In the genomic region with DNA sequence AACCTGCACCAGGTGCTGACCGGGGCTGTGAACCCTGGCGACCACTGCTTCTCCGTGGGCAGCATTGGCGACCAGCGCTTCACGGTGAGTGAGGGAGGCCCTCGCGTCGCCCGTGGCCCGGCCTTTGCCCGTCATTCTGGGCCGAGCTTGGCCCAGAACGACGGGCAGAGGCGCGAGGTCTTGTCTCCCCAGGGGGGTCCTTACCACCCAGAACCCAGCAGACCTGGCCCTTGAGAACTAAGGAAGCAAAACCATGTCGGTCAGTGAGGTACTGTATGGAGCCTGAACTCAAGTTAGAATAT, we compare ENCODE assay signal across 9 cellular contexts. TPM values are rescaled to one million over a fixed set of nuclear protein-coding genes. Genes with fewer than 3 reads are reported as not detected.
DNase-seq lines count a peak whose midpoint lies in the region; ATAC-seq, FAIRE-seq and TF ChIP-seq lines count a peak whose summit lies in the region.
"Had no signal": no experiment of that assay in that cellular context is flagged by ENCODE, and none has a peak within 500 bp of the region (broad histone marks: within the 10 kb centered on the region; RNA-seq: fewer than 3 reads in every experiment).

No MANE protein-coding gene starts in this region.

- H3K4me3 ChIP-seq in mononuclear cell (ENCODE audit: low read length) = peak overlapping the region; percentile 89

- peaks cover 42% of the 10 kb centered on the region for H3K4me1 ChIP-seq in mononuclear cell (ENCODE audit: insufficient read depth, low read length)

- H3K9me3 Mint-ChIP-seq in IgD-negative memory B cell (no peaks in the 10 kb centered on the region), chondrocyte (ENCODE audit: low read depth) (no peaks in the 10 kb centered on the region)

- no peak for FAIRE-seq in GM12891 (lab: Jason Lieb, UNC)
- FAIRE-seq: islet of Langerhans had no signal

- ATAC-seq in GM19043 (IDR thresholded peaks at IDR 0.05; ENCODE audit: low read depth, unreplicated experiment) = peak; percentile 0

- TF ChIP-seq POLR2A in GM12891 (IDR thresholded peaks at IDR 0.05; ENCODE audit: low read depth, low read length) = no peak

- no peaks in the 10 kb centered on the region for H3K27me3 Mint-ChIP-seq in IgD-negative memory B cell
- no peaks in the 10 kb centered on the region for H3K27me3 Mint-ChIP-seq in chondrocyte (ENCODE audit: low read depth)

- H3K27me3 ChIP-seq in mononuclear cell (ENCODE audit: insufficient read depth, low read length) = no peaks in the 10 kb centered on the region

- peak; percentile 22 for DNase-seq in ACHN
- no peak for DNase-seq in chondrocyte (ENCODE audit: low spot score)
- DNase-seq in KG1 (lab: John Stamatoyannopoulos, UW) = no peak
- DNase-seq in stimulated activated CD4-positive, alpha-beta T cell treated with anti-CD3 and anti-CD28 coated beads, Interleukin-4, amount 100 ng/mL, for 1 hour = no peak
- DNase-seq in GM12891 (ENCODE audit: insufficient read length, low spot score) = no peak

- H3K9me3 ChIP-seq in mononuclear cell (ENCODE audit: low read depth, low read length) = no peaks in the 10 kb centered on the region

- in situ Hi-C loops in ACHN (cut with HindIII; ENCODE audit: low pct_ligation_motif_present, low pct_unique_long_range_greater_than_20kb, low sequenced_read_pairs) = no loop called here

- TF ChIP-seq CTCF in chondrocyte (IDR thresholded peaks at IDR 0.05) = peak; percentile 2

- peak overlapping the region; percentile 88 to 100 (median 97) for H3K27ac Mint-ChIP-seq in IgD-negative memory B cell
- H3K27ac Mint-ChIP-seq in chondrocyte (ENCODE audit: unreplicated experiment) = peak overlapping the region; percentile 94

- H3K4me3 Mint-ChIP-seq in IgD-negative memory B cell (peak overlapping the region; percentile 95 to 100 (median 99)), chondrocyte (ENCODE audit: unreplicated experiment) (peak overlapping the region; percentile 88)

- H3K4me1 Mint-ChIP-seq in IgD-negative memory B cell (peaks cover 26 to 34% (median 33%) of the 10 kb centered on the region in 3 donors), chondrocyte (ENCODE audit: low read depth) (peaks cover 42% of the 10 kb centered on the region)

- H3K36me3 Mint-ChIP-seq in IgD-negative memory B cell (peaks cover 2% of the 10 kb centered on the region), chondrocyte (ENCODE audit: low read depth) (peaks cover 2% of the 10 kb centered on the region)

TF ChIP-seq in GM12891, 5 proteins besides CTCF, POLR2A, EP300 and RAD21:
- TF ChIP-seq SPI1 (IDR thresholded peaks at IDR 0.05; ENCODE audit: low read depth, low read length) = no peak
- TF ChIP-seq TAF1 (IDR thresholded peaks at IDR 0.05; ENCODE audit: low read depth, low read length) = no peak; the same call in 1 of the 2 replicates
- TF ChIP-seq POU2F2 (IDR thresholded peaks at IDR 0.05; ENCODE audit: low read depth, low read length) = no peak
- no peak for TF ChIP-seq POLR2AphosphoS5 (IDR thresholded peaks at IDR 0.05; ENCODE audit: low read depth, low read length)
- TF ChIP-seq PAX5 (IDR thresholded peaks at IDR 0.05; ENCODE audit: insufficient read depth, low read length, severe bottlenecking) = no peak

RNA-seq across cellular contexts. Expression of gene DMXL1, which starts 0.6 kb away (rescaled TPM):
- 41.0 TPM for polyA plus RNA-seq in IgD-negative memory B cell
- total RNA-seq in chondrocyte (32.9 to 44.0 TPM (median 35.0 TPM) in 3 replicates), mononuclear cell (31.9 TPM)
- polyA plus RNA-seq in GM12891 (2012; ENCODE audit: low read depth, missing spikeins) = 17.9 TPM
